Comparison of ENCODE assay signal across 1 cellular context in the genomic region with DNA sequence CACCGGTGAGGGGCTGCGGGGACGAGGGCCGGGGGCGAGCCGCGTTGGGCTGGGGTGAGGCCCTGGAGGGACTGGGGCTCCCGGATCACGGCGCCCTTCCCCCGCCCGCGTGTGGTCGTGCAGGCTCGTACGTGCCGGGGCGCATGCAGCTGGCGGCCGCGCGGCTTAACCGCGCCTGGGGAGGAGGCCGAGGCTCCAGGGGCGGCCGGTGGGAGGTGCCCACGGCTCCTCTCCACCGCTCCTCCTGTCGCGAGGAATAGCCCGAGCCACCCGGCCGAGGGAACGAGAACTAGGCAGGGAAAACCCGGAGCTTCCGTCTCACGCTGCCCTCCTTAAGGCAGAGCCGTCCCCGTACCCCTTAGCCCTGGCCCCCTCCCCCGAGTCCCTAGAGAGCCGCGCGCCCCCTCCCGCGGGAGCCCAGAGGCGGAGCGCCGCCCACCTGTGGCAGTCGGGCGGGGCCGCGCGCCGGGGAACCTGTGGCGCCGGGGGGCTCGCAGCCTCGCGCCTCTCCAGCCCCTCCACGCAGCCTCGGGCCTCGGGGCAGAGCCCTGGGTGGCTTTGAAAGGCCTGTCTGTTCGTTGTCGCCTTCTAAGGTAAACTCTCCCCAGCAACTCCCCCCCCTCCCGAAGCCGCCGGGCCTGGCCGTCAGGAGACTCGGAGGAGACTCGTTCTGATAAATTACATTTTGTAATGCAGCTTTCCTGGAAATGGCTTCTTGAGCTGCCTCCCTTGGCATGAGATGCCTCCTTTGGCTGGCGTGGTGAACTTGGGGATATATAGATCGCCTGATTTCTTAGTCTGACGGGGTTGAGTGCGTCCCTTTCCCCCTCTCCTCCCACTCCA.
TF ChIP-seq lines count a peak whose summit lies in the region.

No MANE protein-coding gene starts in this region.

TF ChIP-seq in HepG2, 621 proteins besides CTCF, POLR2A, EP300 and RAD21 (continued from another document and continues in another):
- TF ChIP-seq, protein P1, sequence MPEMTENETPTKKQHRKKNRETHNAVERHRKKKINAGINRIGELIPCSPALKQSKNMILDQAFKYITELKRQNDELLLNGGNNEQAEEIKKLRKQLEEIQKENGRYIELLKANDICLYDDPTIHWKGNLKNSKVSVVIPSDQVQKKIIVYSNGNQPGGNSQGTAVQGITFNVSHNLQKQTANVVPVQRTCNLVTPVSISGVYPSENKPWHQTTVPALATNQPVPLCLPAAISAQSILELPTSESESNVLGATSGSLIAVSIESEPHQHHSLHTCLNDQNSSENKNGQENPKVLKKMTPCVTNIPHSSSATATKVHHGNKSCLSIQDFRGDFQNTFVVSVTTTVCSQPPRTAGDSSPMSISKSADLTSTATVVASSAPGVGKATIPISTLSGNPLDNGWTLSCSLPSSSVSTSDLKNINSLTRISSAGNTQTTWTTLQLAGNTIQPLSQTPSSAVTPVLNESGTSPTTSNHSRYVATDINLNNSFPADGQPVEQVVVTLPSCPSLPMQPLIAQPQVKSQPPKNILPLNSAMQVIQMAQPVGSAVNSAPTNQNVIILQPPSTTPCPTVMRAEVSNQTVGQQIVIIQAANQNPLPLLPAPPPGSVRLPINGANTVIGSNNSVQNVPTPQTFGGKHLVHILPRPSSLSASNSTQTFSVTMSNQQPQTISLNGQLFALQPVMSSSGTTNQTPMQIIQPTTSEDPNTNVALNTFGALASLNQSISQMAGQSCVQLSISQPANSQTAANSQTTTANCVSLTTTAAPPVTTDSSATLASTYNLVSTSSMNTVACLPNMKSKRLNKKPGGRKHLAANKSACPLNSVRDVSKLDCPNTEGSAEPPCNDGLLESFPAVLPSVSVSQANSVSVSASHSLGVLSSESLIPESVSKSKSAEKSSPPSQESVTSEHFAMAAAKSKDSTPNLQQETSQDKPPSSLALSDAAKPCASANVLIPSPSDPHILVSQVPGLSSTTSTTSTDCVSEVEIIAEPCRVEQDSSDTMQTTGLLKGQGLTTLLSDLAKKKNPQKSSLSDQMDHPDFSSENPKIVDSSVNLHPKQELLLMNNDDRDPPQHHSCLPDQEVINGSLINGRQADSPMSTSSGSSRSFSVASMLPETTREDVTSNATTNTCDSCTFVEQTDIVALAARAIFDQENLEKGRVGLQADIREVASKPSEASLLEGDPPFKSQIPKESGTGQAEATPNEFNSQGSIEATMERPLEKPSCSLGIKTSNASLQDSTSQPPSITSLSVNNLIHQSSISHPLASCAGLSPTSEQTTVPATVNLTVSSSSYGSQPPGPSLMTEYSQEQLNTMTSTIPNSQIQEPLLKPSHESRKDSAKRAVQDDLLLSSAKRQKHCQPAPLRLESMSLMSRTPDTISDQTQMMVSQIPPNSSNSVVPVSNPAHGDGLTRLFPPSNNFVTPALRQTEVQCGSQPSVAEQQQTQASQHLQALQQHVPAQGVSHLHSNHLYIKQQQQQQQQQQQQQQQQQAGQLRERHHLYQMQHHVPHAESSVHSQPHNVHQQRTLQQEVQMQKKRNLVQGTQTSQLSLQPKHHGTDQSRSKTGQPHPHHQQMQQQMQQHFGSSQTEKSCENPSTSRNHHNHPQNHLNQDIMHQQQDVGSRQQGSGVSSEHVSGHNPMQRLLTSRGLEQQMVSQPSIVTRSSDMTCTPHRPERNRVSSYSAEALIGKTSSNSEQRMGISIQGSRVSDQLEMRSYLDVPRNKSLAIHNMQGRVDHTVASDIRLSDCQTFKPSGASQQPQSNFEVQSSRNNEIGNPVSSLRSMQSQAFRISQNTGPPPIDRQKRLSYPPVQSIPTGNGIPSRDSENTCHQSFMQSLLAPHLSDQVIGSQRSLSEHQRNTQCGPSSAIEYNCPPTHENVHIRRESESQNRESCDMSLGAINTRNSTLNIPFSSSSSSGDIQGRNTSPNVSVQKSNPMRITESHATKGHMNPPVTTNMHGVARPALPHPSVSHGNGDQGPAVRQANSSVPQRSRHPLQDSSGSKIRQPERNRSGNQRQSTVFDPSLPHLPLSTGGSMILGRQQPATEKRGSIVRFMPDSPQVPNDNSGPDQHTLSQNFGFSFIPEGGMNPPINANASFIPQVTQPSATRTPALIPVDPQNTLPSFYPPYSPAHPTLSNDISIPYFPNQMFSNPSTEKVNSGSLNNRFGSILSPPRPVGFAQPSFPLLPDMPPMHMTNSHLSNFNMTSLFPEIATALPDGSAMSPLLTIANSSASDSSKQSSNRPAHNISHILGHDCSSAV (CRISPR knock-in tag; IDR thresholded peaks at IDR 0.05; ENCODE audit: borderline replicate concordance), result no peak
- TF ChIP-seq ZNF292 (CRISPR knock-in tag; IDR thresholded peaks at IDR 0.05; ENCODE audit: borderline replicate concordance, low read depth) (no peak), RFX5 (IDR thresholded peaks at IDR 0.05; ENCODE audit: low read depth, low read length) (no peak), TOPORS (CRISPR knock-in tag; IDR thresholded peaks at IDR 0.05) (no peak), ZNF839 (CRISPR knock-in tag; IDR thresholded peaks at IDR 0.05; ENCODE audit: borderline replicate concordance) (0 out of 2 replicates have a peak, but pooled peaks have one; percentile 42), SAP130 (CRISPR knock-in tag; IDR thresholded peaks at IDR 0.05; ENCODE audit: low read depth) (peak; percentile 32; the same call in 1 of the 2 replicates), SRF (IDR thresholded peaks at IDR 0.05; ENCODE audit: low read depth, low read length) (no peak), ZNF589 (CRISPR knock-in tag; conservative IDR thresholded peaks at IDR 0.05) (no peak), ZNF367 (CRISPR knock-in tag; IDR thresholded peaks at IDR 0.05; ENCODE audit: borderline replicate concordance) (no peak), ZBTB38 (CRISPR knock-in tag; IDR thresholded peaks at IDR 0.05) (no peak), SAFB2 (CRISPR knock-in tag; IDR thresholded peaks at IDR 0.05; ENCODE audit: borderline replicate concordance, low read depth) (no peak), ZNF781 (CRISPR knock-in tag; IDR thresholded peaks at IDR 0.05; ENCODE audit: borderline replicate concordance, not compliant biosample characterization) (no peak), ZMYM4 (CRISPR knock-in tag; IDR thresholded peaks at IDR 0.05) (no peak), HCFC1 (IDR thresholded peaks at IDR 0.05; ENCODE audit: low read depth, low read length) (no peak), NR1H2 (CRISPR knock-in tag; IDR thresholded peaks at IDR 0.05; ENCODE audit: borderline replicate concordance, low read depth) (no peak), ZSCAN29 (CRISPR knock-in tag; conservative IDR thresholded peaks at IDR 0.05) (no peak), BCL6 (CRISPR knock-in tag; IDR thresholded peaks at IDR 0.05) (no peak), PLRG1 (conservative IDR thresholded peaks at IDR 0.05) (no peak), KMT2A (CRISPR knock-in tag; IDR thresholded peaks at IDR 0.05) (no peak), TEAD2 (CRISPR knock-in tag; IDR thresholded peaks at IDR 0.05) (no peak), CEBPG (CRISPR knock-in tag; IDR thresholded peaks at IDR 0.05) (no peak), MEIS2 (CRISPR knock-in tag; IDR thresholded peaks at IDR 0.05) (0 out of 2 replicates have a peak, but pooled peaks have one; percentile 50), ZNF331 (CRISPR knock-in tag; IDR thresholded peaks at IDR 0.05) (no peak), CBX5 (CRISPR knock-in tag; IDR thresholded peaks at IDR 0.05; ENCODE audit: borderline replicate concordance) (no peak), MEIS1 (CRISPR knock-in tag; IDR thresholded peaks at IDR 0.05; ENCODE audit: borderline replicate concordance) (no peak), ZNF121 (CRISPR knock-in tag; IDR thresholded peaks at IDR 0.05) (no peak), ZKSCAN8 (CRISPR knock-in tag; IDR thresholded peaks at IDR 0.05; ENCODE audit: borderline replicate concordance) (no peak), MBNL3 (CRISPR knock-in tag; conservative IDR thresholded peaks at IDR 0.05) (no peak)
- TF ChIP-seq, protein P2, sequence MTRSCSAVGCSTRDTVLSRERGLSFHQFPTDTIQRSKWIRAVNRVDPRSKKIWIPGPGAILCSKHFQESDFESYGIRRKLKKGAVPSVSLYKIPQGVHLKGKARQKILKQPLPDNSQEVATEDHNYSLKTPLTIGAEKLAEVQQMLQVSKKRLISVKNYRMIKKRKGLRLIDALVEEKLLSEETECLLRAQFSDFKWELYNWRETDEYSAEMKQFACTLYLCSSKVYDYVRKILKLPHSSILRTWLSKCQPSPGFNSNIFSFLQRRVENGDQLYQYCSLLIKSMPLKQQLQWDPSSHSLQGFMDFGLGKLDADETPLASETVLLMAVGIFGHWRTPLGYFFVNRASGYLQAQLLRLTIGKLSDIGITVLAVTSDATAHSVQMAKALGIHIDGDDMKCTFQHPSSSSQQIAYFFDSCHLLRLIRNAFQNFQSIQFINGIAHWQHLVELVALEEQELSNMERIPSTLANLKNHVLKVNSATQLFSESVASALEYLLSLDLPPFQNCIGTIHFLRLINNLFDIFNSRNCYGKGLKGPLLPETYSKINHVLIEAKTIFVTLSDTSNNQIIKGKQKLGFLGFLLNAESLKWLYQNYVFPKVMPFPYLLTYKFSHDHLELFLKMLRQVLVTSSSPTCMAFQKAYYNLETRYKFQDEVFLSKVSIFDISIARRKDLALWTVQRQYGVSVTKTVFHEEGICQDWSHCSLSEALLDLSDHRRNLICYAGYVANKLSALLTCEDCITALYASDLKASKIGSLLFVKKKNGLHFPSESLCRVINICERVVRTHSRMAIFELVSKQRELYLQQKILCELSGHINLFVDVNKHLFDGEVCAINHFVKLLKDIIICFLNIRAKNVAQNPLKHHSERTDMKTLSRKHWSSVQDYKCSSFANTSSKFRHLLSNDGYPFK (CRISPR knock-in tag; IDR thresholded peaks at IDR 0.05; ENCODE audit: borderline replicate concordance), result no peak
- TF ChIP-seq, protein P3, sequence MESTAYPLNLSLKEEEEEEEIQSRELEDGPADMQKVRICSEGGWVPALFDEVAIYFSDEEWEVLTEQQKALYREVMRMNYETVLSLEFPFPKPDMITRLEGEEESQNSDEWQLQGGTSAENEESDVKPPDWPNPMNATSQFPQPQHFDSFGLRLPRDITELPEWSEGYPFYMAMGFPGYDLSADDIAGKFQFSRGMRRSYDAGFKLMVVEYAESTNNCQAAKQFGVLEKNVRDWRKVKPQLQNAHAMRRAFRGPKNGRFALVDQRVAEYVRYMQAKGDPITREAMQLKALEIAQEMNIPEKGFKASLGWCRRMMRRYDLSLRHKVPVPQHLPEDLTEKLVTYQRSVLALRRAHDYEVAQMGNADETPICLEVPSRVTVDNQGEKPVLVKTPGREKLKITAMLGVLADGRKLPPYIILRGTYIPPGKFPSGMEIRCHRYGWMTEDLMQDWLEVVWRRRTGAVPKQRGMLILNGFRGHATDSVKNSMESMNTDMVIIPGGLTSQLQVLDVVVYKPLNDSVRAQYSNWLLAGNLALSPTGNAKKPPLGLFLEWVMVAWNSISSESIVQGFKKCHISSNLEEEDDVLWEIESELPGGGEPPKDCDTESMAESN (CRISPR knock-in tag; conservative IDR thresholded peaks at IDR 0.05), result no peak
- TF ChIP-seq, protein P4, sequence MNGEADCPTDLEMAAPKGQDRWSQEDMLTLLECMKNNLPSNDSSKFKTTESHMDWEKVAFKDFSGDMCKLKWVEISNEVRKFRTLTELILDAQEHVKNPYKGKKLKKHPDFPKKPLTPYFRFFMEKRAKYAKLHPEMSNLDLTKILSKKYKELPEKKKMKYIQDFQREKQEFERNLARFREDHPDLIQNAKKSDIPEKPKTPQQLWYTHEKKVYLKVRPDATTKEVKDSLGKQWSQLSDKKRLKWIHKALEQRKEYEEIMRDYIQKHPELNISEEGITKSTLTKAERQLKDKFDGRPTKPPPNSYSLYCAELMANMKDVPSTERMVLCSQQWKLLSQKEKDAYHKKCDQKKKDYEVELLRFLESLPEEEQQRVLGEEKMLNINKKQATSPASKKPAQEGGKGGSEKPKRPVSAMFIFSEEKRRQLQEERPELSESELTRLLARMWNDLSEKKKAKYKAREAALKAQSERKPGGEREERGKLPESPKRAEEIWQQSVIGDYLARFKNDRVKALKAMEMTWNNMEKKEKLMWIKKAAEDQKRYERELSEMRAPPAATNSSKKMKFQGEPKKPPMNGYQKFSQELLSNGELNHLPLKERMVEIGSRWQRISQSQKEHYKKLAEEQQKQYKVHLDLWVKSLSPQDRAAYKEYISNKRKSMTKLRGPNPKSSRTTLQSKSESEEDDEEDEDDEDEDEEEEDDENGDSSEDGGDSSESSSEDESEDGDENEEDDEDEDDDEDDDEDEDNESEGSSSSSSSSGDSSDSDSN (CRISPR knock-in tag; IDR thresholded peaks at IDR 0.05), result peak; percentile 78
- TF ChIP-seq, protein P5, sequence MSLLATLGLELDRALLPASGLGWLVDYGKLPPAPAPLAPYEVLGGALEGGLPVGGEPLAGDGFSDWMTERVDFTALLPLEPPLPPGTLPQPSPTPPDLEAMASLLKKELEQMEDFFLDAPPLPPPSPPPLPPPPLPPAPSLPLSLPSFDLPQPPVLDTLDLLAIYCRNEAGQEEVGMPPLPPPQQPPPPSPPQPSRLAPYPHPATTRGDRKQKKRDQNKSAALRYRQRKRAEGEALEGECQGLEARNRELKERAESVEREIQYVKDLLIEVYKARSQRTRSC (CRISPR knock-in tag; IDR thresholded peaks at IDR 0.05; ENCODE audit: low read depth), result no peak
- TF ChIP-seq, protein P6, sequence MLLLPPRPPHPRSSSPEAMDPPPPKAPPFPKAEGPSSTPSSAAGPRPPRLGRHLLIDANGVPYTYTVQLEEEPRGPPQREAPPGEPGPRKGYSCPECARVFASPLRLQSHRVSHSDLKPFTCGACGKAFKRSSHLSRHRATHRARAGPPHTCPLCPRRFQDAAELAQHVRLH (CRISPR knock-in tag; IDR thresholded peaks at IDR 0.05; ENCODE audit: borderline replicate concordance, low read depth), result no peak
- TF ChIP-seq, protein P7, sequence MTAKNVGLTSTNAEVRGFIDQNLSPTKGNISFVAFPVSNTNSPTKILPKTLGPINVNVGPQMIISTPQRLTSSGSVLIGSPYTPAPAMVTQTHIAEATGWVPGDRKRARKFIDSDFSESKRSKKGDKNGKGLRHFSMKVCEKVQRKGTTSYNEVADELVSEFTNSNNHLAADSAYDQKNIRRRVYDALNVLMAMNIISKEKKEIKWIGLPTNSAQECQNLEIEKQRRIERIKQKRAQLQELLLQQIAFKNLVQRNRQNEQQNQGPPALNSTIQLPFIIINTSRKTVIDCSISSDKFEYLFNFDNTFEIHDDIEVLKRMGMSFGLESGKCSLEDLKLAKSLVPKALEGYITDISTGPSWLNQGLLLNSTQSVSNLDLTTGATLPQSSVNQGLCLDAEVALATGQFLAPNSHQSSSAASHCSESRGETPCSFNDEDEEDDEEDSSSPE (CRISPR knock-in tag; IDR thresholded peaks at IDR 0.05), result no peak
- TF ChIP-seq, protein P8, sequence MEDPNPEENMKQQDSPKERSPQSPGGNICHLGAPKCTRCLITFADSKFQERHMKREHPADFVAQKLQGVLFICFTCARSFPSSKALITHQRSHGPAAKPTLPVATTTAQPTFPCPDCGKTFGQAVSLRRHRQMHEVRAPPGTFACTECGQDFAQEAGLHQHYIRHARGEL (CRISPR knock-in tag; IDR thresholded peaks at IDR 0.05), result no peak
- TF ChIP-seq, protein P9, sequence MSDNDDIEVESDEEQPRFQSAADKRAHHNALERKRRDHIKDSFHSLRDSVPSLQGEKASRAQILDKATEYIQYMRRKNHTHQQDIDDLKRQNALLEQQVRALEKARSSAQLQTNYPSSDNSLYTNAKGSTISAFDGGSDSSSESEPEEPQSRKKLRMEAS (IDR thresholded peaks at IDR 0.05), result peak; percentile 59
